Comparison of ENCODE assay signal across 8 cellular contexts in the genomic region with DNA sequence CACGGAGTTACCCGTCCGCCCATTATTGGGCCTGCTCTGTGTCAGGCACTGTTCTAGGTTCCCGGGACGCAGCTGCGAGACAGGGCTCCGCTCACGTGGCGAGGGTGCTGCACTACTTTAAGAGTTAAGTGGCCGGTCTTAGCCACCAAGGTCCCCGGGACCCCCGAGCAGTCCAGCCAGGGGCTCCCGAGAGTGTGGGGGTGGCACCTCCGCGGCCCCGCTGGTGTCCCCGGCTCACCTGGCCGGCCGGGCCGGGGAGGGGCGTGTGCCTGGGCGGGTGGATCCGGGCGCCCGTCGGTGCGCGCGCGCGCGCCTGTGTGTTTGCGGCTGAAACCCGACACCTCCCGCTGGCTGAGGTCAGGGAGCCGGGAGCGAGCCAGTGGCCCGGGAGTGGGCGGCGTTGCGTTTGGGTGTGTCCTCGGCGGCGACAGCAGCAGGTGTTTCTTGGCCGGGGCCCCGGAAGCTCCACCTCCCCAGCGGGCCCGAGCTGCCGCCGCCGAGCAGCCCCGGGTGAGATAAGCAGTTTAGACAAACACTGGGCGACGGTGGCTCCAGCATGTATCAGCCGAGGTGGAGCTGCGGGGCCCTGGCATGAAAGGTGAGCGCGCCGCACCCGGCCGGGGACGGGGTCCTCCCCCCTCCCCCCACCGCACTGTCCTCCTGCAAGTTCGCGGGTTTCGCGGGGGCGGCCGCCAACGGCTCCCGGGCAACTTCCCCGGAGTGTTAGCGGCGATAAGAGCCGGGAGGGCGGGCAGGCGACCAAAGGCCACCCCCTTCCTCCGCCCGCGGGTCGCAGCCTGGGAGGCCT. TPM values are rescaled to one million over a fixed set of nuclear protein-coding genes. Genes with fewer than 3 reads are reported as not detected.
DNase-seq lines count a peak whose midpoint lies in the region; ATAC-seq, FAIRE-seq and TF ChIP-seq lines count a peak whose summit lies in the region.

Gene GSE1 (plus strand): TSS at position 522 of the 808 bp plus-strand sequence. CDS start 70 bp downstream, at position 592.

- WGBS in lung, 2 donors = 0 to 1% methylated on average over 71 to 81 of the region's 81 CpGs

- peak; percentile 72 for FAIRE-seq in GM19239 (lab: Jason Lieb, UNC)

- peaks cover 2% of the 10 kb centered on the region for H3K36me3 Mint-ChIP-seq in activated CD4-positive, alpha-beta T cell treated with anti-CD3 and anti-CD28 coated beads, Interleukin-2, amount 10 ng/mL, durations not matched to agents 24 days and 14 days (ENCODE audit: low read depth)

- H3K27ac ChIP-seq in C4-2B (peak within 1 kb of the TSS; percentile 99), lung (ENCODE audit: low read depth in 1 of 2, low read length in 1 of 2) (peak within 1 kb of the TSS; percentile 96 to 97)

- peaks cover 7% of the 10 kb centered on the region for H3K27me3 Mint-ChIP-seq in activated CD4-positive, alpha-beta T cell treated with anti-CD3 and anti-CD28 coated beads, Interleukin-2, amount 10 ng/mL, durations not matched to agents 24 days and 14 days

- H3K27ac Mint-ChIP-seq in activated CD4-positive, alpha-beta T cell treated with anti-CD3 and anti-CD28 coated beads, Interleukin-2, amount 10 ng/mL, durations not matched to agents 24 days and 14 days = peak within 1 kb of the TSS; percentile 60

- peak within 1 kb of the TSS; percentile 59 for H3K4me3 ChIP-seq in lung

- TF ChIP-seq CTCF in C4-2B (conservative IDR thresholded peaks at IDR 0.05) (no peak), lung (IDR thresholded peaks at IDR 0.05; ENCODE audit: control extremely low read depth, extremely low read depth) (no peak)

- H3K4me3 Mint-ChIP-seq in activated CD4-positive, alpha-beta T cell treated with anti-CD3 and anti-CD28 coated beads, Interleukin-2, amount 10 ng/mL, durations not matched to agents 24 days and 14 days = peak within 1 kb of the TSS; percentile 81

- no peaks in the 10 kb centered on the region for H3K9me3 ChIP-seq in lung (ENCODE audit: control insufficient read depth in 2 of 2, insufficient read depth in 1 of 2, low read length in 1 of 2)

- H3K27me3 ChIP-seq in lung (ENCODE audit: control insufficient read depth, insufficient read depth) = no peaks in the 10 kb centered on the region

- H3K9me3 Mint-ChIP-seq in activated CD4-positive, alpha-beta T cell treated with anti-CD3 and anti-CD28 coated beads, Interleukin-2, amount 10 ng/mL, durations not matched to agents 24 days and 14 days = no peaks in the 10 kb centered on the region

- DNase-seq in GM19239 (ENCODE audit: insufficient read length, low spot score) = peak; percentile 82
- peak; percentile 97 for DNase-seq in NCI-H510A (lab: John Stamatoyannopoulos, UW)
- peak; percentile 91 for DNase-seq in activated CD4-positive, alpha-beta T cell treated with anti-CD3 and anti-CD28 coated beads, Interleukin-2, amount 10 ng/mL, durations not matched to agents 24 days and 14 days
- DNase-seq in effector CD4-positive, alpha-beta T cell = peak; percentile 44
- peak; percentile 95 for DNase-seq in lung (ENCODE audit: low spot score)
- DNase-seq in stimulated activated CD8-positive, alpha-beta memory T cell treated with anti-CD3 and anti-CD28 coated beads, Interleukin-4, amount 100 ng/mL, for 24 hours (ENCODE audit: low read depth) = peak; percentile 61

- H3K36me3 ChIP-seq in lung (ENCODE audit: control insufficient read depth in 2 of 2, insufficient read depth in 2 of 2, low read length in 2 of 2) = peaks cover 0 to 3% of the 10 kb centered on the region in 2 donors

- peaks cover 4 to 34% of the 10 kb centered on the region in 2 donors for H3K4me1 ChIP-seq in lung (ENCODE audit: control insufficient read depth in 2 of 2, insufficient read depth in 2 of 2, low read length in 2 of 2)

- ATAC-seq in HG03439 (IDR thresholded peaks at IDR 0.05; ENCODE audit: unreplicated experiment) (peak; percentile 59), lung (ENCODE audit: insufficient read depth, low FRiP score) (peak; percentile 28)

- intact Hi-C loops in activated CD4-positive, alpha-beta T cell treated with anti-CD3 and anti-CD28 coated beads, Interleukin-2, amount 10 ng/mL, durations not matched to agents 24 days and 14 days (cut with micrococcal nuclease) = loop anchor here (2.0 to 5.0 kb wide), 2 partner anchors 310 to 586 kb away; partner anchors contain the start of gene KIAA0513

- peaks cover 34% of the 10 kb centered on the region for H3K4me1 Mint-ChIP-seq in activated CD4-positive, alpha-beta T cell treated with anti-CD3 and anti-CD28 coated beads, Interleukin-2, amount 10 ng/mL, durations not matched to agents 24 days and 14 days

RNA-seq across cellular contexts. Expression of gene GSE1, which starts in this region (rescaled TPM):
- total RNA-seq in activated CD4-positive, alpha-beta T cell treated with anti-CD3 and anti-CD28 coated beads, Interleukin-2, amount 10 ng/mL, durations not matched to agents 24 days and 14 days = 34.1 and 37.5 TPM in 2 replicates
- total RNA-seq in lung = 100 to 1,000 TPM; 115 to 122 TPM
- polyA plus RNA-seq in lung = 10 to 100 TPM; 21.3 to 34.0 TPM

Comparison
In these comparisons a context has a peak if more than half of its experiments do, and no peak if none do; other contexts are left out.
1. Peak in every context shown above with its lines: DNase-seq, ATAC-seq, H3K4me3 ChIP-seq and H3K27ac ChIP-seq.
2. DNase-seq: peak in every context shown above with its lines; median percentile 97 in NCI-H510A; 95 in lung; 91 in activated CD4-positive, alpha-beta T cell treated with anti-CD3 and anti-CD28 coated beads, Interleukin-2, amount 10 ng/mL, durations not matched to agents 24 days and 14 days; 82 in GM19239; 61 in stimulated activated CD8-positive, alpha-beta memory T cell treated with anti-CD3 and anti-CD28 coated beads, Interleukin-4, amount 100 ng/mL, for 24 hours; 44 in effector CD4-positive, alpha-beta T cell.